ENCODE assay signal across 16 cellular contexts in genomic region chr12:56678852-56679251, GRCh38. TPM values are rescaled to one million over a fixed set of nuclear protein-coding genes. Genes with fewer than 3 reads are reported as not detected.
DNase-seq lines count a peak whose midpoint lies in the region; ATAC-seq and TF ChIP-seq lines count a peak whose summit lies in the region.
"Had no signal": no experiment of that assay in that cellular context is flagged by ENCODE, and none has a peak within 500 bp of the region (broad histone marks: within the 10 kb centered on the region; RNA-seq: fewer than 3 reads in every experiment).

No MANE protein-coding gene starts in this region.

- H3K79me2 ChIP-seq in OCI-LY3 (ENCODE audit: low read length) = peaks cover 100% of the 10 kb centered on the region
- peaks cover 54% of the 10 kb centered on the region for H3K79me2 ChIP-seq in trophoblast cell (ENCODE audit: control insufficient read depth, insufficient read depth, low read length, poor library complexity)

- H3K18ac ChIP-seq in trophoblast cell (ENCODE audit: low read length) = no peak overlapping the region

- H3K36me3 Mint-ChIP-seq in T-helper 2 cell treated with Interferon-gamma antibody and Interleukin-4, amounts not matched to agents 5 μg/mL and 100 μg/mL, for 36 hours (ENCODE audit: low read depth) = peaks cover 54% of the 10 kb centered on the region
- H3K36me3 Mint-ChIP-seq in brain = peaks cover 78% of the 10 kb centered on the region

- no peak overlapping the region for H3K23ac ChIP-seq in trophoblast cell (ENCODE audit: low read length)

- no peaks in the 10 kb centered on the region for H3K9me3 Mint-ChIP-seq in T-helper 2 cell treated with Interferon-gamma antibody and Interleukin-4, amounts not matched to agents 5 μg/mL and 100 μg/mL, for 36 hours
- H3K9me3 Mint-ChIP-seq in brain = peaks cover 0 to 12% (median under 1%) of the 10 kb centered on the region in 5 experiments

- H3K4ac ChIP-seq in trophoblast cell (ENCODE audit: low read depth, low read length) = peak overlapping the region; percentile 81

- H3K4me3 Mint-ChIP-seq in T-helper 2 cell treated with Interferon-gamma antibody and Interleukin-4, amounts not matched to agents 5 μg/mL and 100 μg/mL, for 36 hours = no peak overlapping the region
- H3K4me3 Mint-ChIP-seq in brain = peak overlapping the region in 2 of 5 experiments; percentile 30 to 45

- peaks cover 91% of the 10 kb centered on the region for H4K20me1 ChIP-seq in OCI-LY3 (ENCODE audit: insufficient read depth, low read length)

- H3K36me3 ChIP-seq in OCI-LY3 (replicated peaks; ENCODE audit: low read depth, low read length) = peaks cover 48% of the 10 kb centered on the region
- H3K36me3 ChIP-seq in trophoblast cell (ENCODE audit: control insufficient read depth in 1 of 2, insufficient read depth in 2 of 2, low read length in 2 of 2) = peaks cover 20 to 27% of the 10 kb centered on the region in 2 experiments
- H3K36me3 ChIP-seq: neutrophil had no signal

- H3K79me1 ChIP-seq in trophoblast cell (ENCODE audit: low read length) = no peaks in the 10 kb centered on the region

- no CpG with 5 or more reads among the region's 2 CpGs for WGBS in trophoblast cell (ENCODE audit: extremely low coverage, insufficient coverage, insufficient read length)

- ATAC-seq in HG02588 (IDR thresholded peaks at IDR 0.05; ENCODE audit: unreplicated experiment) = no peak

- TF ChIP-seq CTCF in OCI-LY3 (IDR thresholded peaks at IDR 0.05; ENCODE audit: low read depth, low read length) = no peak
- no peak for TF ChIP-seq CTCF in brain (conservative IDR thresholded peaks at IDR 0.05)
- no peak for TF ChIP-seq CTCF in GM13976 (IDR thresholded peaks at IDR 0.05; ENCODE audit: borderline replicate concordance, control extremely low read depth, extremely low read depth, insufficient read depth, missing control alignments)

- H4K91ac ChIP-seq in trophoblast cell (ENCODE audit: low read depth, low read length) = no peak overlapping the region

- no peaks in the 10 kb centered on the region for H3K27me3 ChIP-seq in OCI-LY3 (ENCODE audit: low read depth, low read length)
- H3K27me3 ChIP-seq in trophoblast cell (ENCODE audit: insufficient read depth, low read length) = no peaks in the 10 kb centered on the region
- H3K27me3 ChIP-seq: neutrophil, testis had no signal

- peaks cover 26% of the 10 kb centered on the region for H3K4me1 Mint-ChIP-seq in T-helper 2 cell treated with Interferon-gamma antibody and Interleukin-4, amounts not matched to agents 5 μg/mL and 100 μg/mL, for 36 hours (ENCODE audit: low read depth)
- peaks cover 43% of the 10 kb centered on the region for H3K4me1 Mint-ChIP-seq in brain

- H3K4me2 ChIP-seq in OCI-LY3 (ENCODE audit: low read length) = peak overlapping the region; percentile 40
- H3K4me2 ChIP-seq in trophoblast cell (ENCODE audit: low read length) = no peak overlapping the region

- peak overlapping the region; percentile 41 for H3K27ac Mint-ChIP-seq in T-helper 2 cell treated with Interferon-gamma antibody and Interleukin-4, amounts not matched to agents 5 μg/mL and 100 μg/mL, for 36 hours
- peak overlapping the region in 3 of 5 experiments; percentile 62 to 65 (median 64) for H3K27ac Mint-ChIP-seq in brain

- H2AK5ac ChIP-seq in trophoblast cell (ENCODE audit: low read length) = no peak overlapping the region

- H3K4me3 ChIP-seq in OCI-LY3 (ENCODE audit: low read length) (no peak overlapping the region), trophoblast cell (ENCODE audit: low read depth, low read length) (no peak overlapping the region)
- H3K4me3 ChIP-seq: left ventricle myocardium inferior, skin epidermis, testis had no signal

- H3K9ac ChIP-seq in OCI-LY3 (ENCODE audit: low read length) (no peak overlapping the region), trophoblast cell (ENCODE audit: low read length) (no peak overlapping the region)

- H3K27ac ChIP-seq in OCI-LY3 (ENCODE audit: low read length) (peak overlapping the region; percentile 22), trophoblast cell (ENCODE audit: low read depth, low read length) (no peak overlapping the region)
- H3K27ac ChIP-seq: left ventricle myocardium inferior, neutrophil, testis had no signal

- no peak overlapping the region for H4K12ac ChIP-seq in trophoblast cell (ENCODE audit: low read depth, low read length)

- in situ Hi-C loops in GM13976 (cut with MboI; ENCODE audit: low sequenced_read_pairs, unreplicated experiment) = no loop called here

- DNase-seq in T-helper 2 cell treated with Interferon-gamma antibody and Interleukin-4, amounts not matched to agents 5 μg/mL and 100 μg/mL, for 36 hours (ENCODE audit: low spot score) = no peak
- DNase-seq in T-helper 2 cell (no peak), trophoblast cell (no peak), NCI-H226 (no peak), GM13976 (ENCODE audit: low spot score) (no peak)
- DNase-seq: activated CD4-positive, alpha-beta T cell treated with anti-CD3 and anti-CD28 coated beads, Interleukin-2, amount 50 U/mL, for 1 hour; Calu3; left ventricle myocardium inferior; NCI-H1092 treated with DMSO at 0.1 percent for 48 hours; NCI-H446; testis had no signal

- H2BK12ac ChIP-seq in trophoblast cell (ENCODE audit: low read length) = no peak overlapping the region

- peaks cover 52% of the 10 kb centered on the region for H3K4me1 ChIP-seq in OCI-LY3 (ENCODE audit: low read length)
- H3K4me1 ChIP-seq in trophoblast cell (ENCODE audit: control insufficient read depth in 1 of 2, insufficient read depth in 2 of 2, low read length in 2 of 2) = peaks cover 0 to 2% of the 10 kb centered on the region in 2 experiments

- no peak overlapping the region for H2BK120ac ChIP-seq in trophoblast cell (ENCODE audit: insufficient read depth, low read length, poor library complexity)

- H2AFZ ChIP-seq in OCI-LY3 (ENCODE audit: low read depth, low read length) = no peak overlapping the region
- no peak overlapping the region for H2AFZ ChIP-seq in trophoblast cell (ENCODE audit: insufficient read depth, low read length, poor library complexity)

- no peaks in the 10 kb centered on the region for H3K27me3 Mint-ChIP-seq in T-helper 2 cell treated with Interferon-gamma antibody and Interleukin-4, amounts not matched to agents 5 μg/mL and 100 μg/mL, for 36 hours (ENCODE audit: low read depth)
- no peaks in the 10 kb centered on the region for H3K27me3 Mint-ChIP-seq in brain

- H2BK5ac ChIP-seq in trophoblast cell (ENCODE audit: low read depth, low read length, poor library complexity) = no peak overlapping the region

- H3K14ac ChIP-seq in trophoblast cell (ENCODE audit: low read length) = no peak overlapping the region

- H3K9me3 ChIP-seq in OCI-LY3 (ENCODE audit: insufficient read depth, low read length) (no peaks in the 10 kb centered on the region), trophoblast cell (ENCODE audit: insufficient read depth, low read depth, low read length) (no peaks in the 10 kb centered on the region)
- H3K9me3 ChIP-seq: left ventricle myocardium inferior, neutrophil, testis had no signal

- no peak overlapping the region for H4K8ac ChIP-seq in trophoblast cell (ENCODE audit: low read depth, low read length)

RNA-seq across cellular contexts. Expression of gene PTGES3, which starts 9.2 kb away (rescaled TPM):
- 239 TPM for polyA plus RNA-seq in brain (ENCODE audit: insufficient read depth, low read depth, low replicate concordance)
- 298 and 301 TPM in 2 replicates for polyA plus RNA-seq in trophoblast cell (2013)

RNA-seq across cellular contexts. Expression of gene ATP5F1B, which starts 33.1 kb away (rescaled TPM):
- polyA plus RNA-seq in brain (ENCODE audit: insufficient read depth, low read depth, low replicate concordance) = 812 TPM
- 513 and 514 TPM in 2 replicates for polyA plus RNA-seq in trophoblast cell (2013)

RNA-seq across cellular contexts. Expression of gene NACA, which starts 46.2 kb away (rescaled TPM):
- polyA plus RNA-seq in brain (ENCODE audit: insufficient read depth, low read depth, low replicate concordance) = 1,047 TPM
- polyA plus RNA-seq in trophoblast cell (2013) = 1,910 and 1,942 TPM in 2 replicates

RNA-seq across cellular contexts. Expression of gene BAZ2A, which starts 48.7 kb away (rescaled TPM):
- 45.1 TPM for polyA plus RNA-seq in brain (ENCODE audit: insufficient read depth, low read depth, low replicate concordance)
- polyA plus RNA-seq in trophoblast cell (2013) = 129 and 130 TPM in 2 replicates
